26 cellular contexts compared by ENCODE assay signal in genomic region chr2:78145997-78146722, GRCh38.
"Had no signal": no experiment of that assay in that cellular context is flagged by ENCODE, and none has a peak within 500 bp of the region (broad histone marks: within the 10 kb centered on the region; RNA-seq: fewer than 3 reads in every experiment).

No MANE protein-coding gene starts in this region.

- H3K4me3 ChIP-seq: MG63, SJSA1 had no signal

- ATAC-seq: activated CD4-positive, CD25-positive, alpha-beta regulatory T cell treated with anti-CD3 and anti-CD28 coated beads, Interleukin-2, amount 50 U/mL, for 24 hours; activated CD8-positive, alpha-beta T cell treated with anti-CD3 and anti-CD28 coated beads for 36 hours; activated T-cell treated with anti-CD3 and anti-CD28 coated beads, Interleukin-2, amount 50 U/mL, for 72 hours; SK-N-SH treated with all-trans-retinoic acid at 6 μM for 48 hours had no signal

- DNase-seq: activated CD4-positive, alpha-beta T cell treated with anti-CD3 and anti-CD28 coated beads for 4 hours; activated CD8-positive, alpha-beta memory T cell treated with anti-CD3 and anti-CD28 coated beads, Interleukin-2, amount 50 U/mL, for 4 hours; activated CD8-positive, alpha-beta T cell treated with anti-CD3 and anti-CD28 coated beads for 36 hours; activated gamma-delta T cell treated with Interleukin-2 at 50 U/mL for 16 hours; activated naive CD4-positive, alpha-beta T cell treated with anti-CD3 and anti-CD28 coated beads, Interleukin-2, amount 10 ng/mL, durations not matched to agents 7 days and 5 days; activated naive CD8-positive, alpha-beta T cell treated with anti-CD3 and anti-CD28 coated beads for 36 hours; activated T-cell treated with anti-CD3 and anti-CD28 coated beads, Interleukin-2, amount 50 U/mL, for 72 hours; MG63; MV-4-11; NCI-H1092 treated with DMSO at 0.1 percent for 48 hours; NCI-H1417 treated with DMSO at 0.1 percent for 48 hours; NCI-H1694; NCI-H2029 treated with DMSO at 0.1 percent for 48 hours; NCI-H345; NCI-H510A treated with DMSO at 0.1 percent for 48 hours; NCI-H69; NK-92 treated with Interleukin-12 subunit alpha and Interleukin-12 subunit beta, amount 100 ng/mL, for 24 hours; SHP77; SW 1271 had no signal

- H3K4me1 ChIP-seq: SJSA1 had no signal

- H3K36me3 ChIP-seq: MG63, SJSA1 had no signal

- H3K9me3 ChIP-seq: MG63, SJSA1 had no signal

- H3K27me3 Mint-ChIP-seq: activated CD8-positive, alpha-beta T cell treated with anti-CD3 and anti-CD28 coated beads for 36 hours; activated naive CD4-positive, alpha-beta T cell treated with anti-CD3 and anti-CD28 coated beads, Interleukin-2, amount 10 ng/mL, durations not matched to agents 7 days and 5 days; activated naive CD8-positive, alpha-beta T cell treated with anti-CD3 and anti-CD28 coated beads for 36 hours had no signal

- H3K27ac Mint-ChIP-seq: activated CD8-positive, alpha-beta T cell treated with anti-CD3 and anti-CD28 coated beads for 36 hours; activated naive CD4-positive, alpha-beta T cell treated with anti-CD3 and anti-CD28 coated beads, Interleukin-2, amount 10 ng/mL, durations not matched to agents 7 days and 5 days; activated naive CD8-positive, alpha-beta T cell treated with anti-CD3 and anti-CD28 coated beads for 36 hours; activated T-cell treated with anti-CD3 and anti-CD28 coated beads, Interleukin-2, amount 50 U/mL, for 72 hours; activated T-helper 2 cell treated with anti-CD3 and anti-CD28 coated beads, Interferon-gamma antibody, Interleukin-2, Interleukin-4, amounts not matched to agents 10 μg/mL and 5 μg/mL and 100 μg/mL, durations not matched to agents 14 hours and 24 hours and 36 hours; T-helper 2 cell treated with Interferon-gamma antibody and Interleukin-4, amounts not matched to agents 5 μg/mL and 100 μg/mL, for 36 hours had no signal

- H3K4me1 Mint-ChIP-seq: activated naive CD4-positive, alpha-beta T cell treated with anti-CD3 and anti-CD28 coated beads, Interleukin-2, amount 10 ng/mL, durations not matched to agents 7 days and 5 days; activated naive CD8-positive, alpha-beta T cell treated with anti-CD3 and anti-CD28 coated beads for 36 hours had no signal

- H3K4me3 Mint-ChIP-seq: activated CD8-positive, alpha-beta T cell treated with anti-CD3 and anti-CD28 coated beads for 36 hours; activated naive CD4-positive, alpha-beta T cell treated with anti-CD3 and anti-CD28 coated beads, Interleukin-2, amount 10 ng/mL, durations not matched to agents 7 days and 5 days; activated naive CD8-positive, alpha-beta T cell treated with anti-CD3 and anti-CD28 coated beads for 36 hours; activated T-cell treated with anti-CD3 and anti-CD28 coated beads, Interleukin-2, amount 50 U/mL, for 72 hours; T-helper 2 cell treated with Interferon-gamma antibody and Interleukin-4, amounts not matched to agents 5 μg/mL and 100 μg/mL, for 36 hours had no signal

- H3K4me2 ChIP-seq: KMS-11 had no signal

- H3K9me3 Mint-ChIP-seq: activated CD8-positive, alpha-beta T cell treated with anti-CD3 and anti-CD28 coated beads for 36 hours; activated naive CD8-positive, alpha-beta T cell treated with anti-CD3 and anti-CD28 coated beads for 36 hours; activated T-cell treated with anti-CD3 and anti-CD28 coated beads, Interleukin-2, amount 50 U/mL, for 72 hours had no signal

- FAIRE-seq: RCC 7860 had no signal

- H3K27ac ChIP-seq: KMS-11, SJSA1 had no signal

- H3K9ac ChIP-seq: KMS-11 had no signal

- H3K27me3 ChIP-seq: MG63, SJSA1 had no signal

- H3K36me3 Mint-ChIP-seq: activated naive CD4-positive, alpha-beta T cell treated with anti-CD3 and anti-CD28 coated beads, Interleukin-2, amount 10 ng/mL, durations not matched to agents 7 days and 5 days; activated naive CD8-positive, alpha-beta T cell treated with anti-CD3 and anti-CD28 coated beads for 36 hours had no signal
